ENCODE assay signal across 1 cellular context in genomic region chr1:109263597-109264378, GRCh38.
TF ChIP-seq lines count a peak whose summit lies in the region.

No MANE protein-coding gene starts in this region.

TF ChIP-seq in HepG2, 621 proteins besides CTCF, POLR2A, EP300 and RAD21 (continued from another document and continues in another):
- TF ChIP-seq TRAFD1 (CRISPR knock-in tag; IDR thresholded peaks at IDR 0.05; ENCODE audit: borderline replicate concordance) (peak; percentile 86; the same call in 1 of the 2 replicates), CBX5 (CRISPR knock-in tag; IDR thresholded peaks at IDR 0.05; ENCODE audit: borderline replicate concordance) (peak; percentile 93; the same call in 1 of the 2 replicates), IKZF5 (CRISPR knock-in tag; IDR thresholded peaks at IDR 0.05) (peak; percentile 94), ZNF343 (CRISPR knock-in tag; IDR thresholded peaks at IDR 0.05) (peak; percentile 43; the same call in 1 of the 2 replicates), BHLHE40 (IDR thresholded peaks at IDR 0.05; ENCODE audit: low read length) (peak; percentile 76), CEBPB (IDR thresholded peaks at IDR 0.05; ENCODE audit: borderline replicate concordance, low read depth, low read length) (no peak), ZNF121 (CRISPR knock-in tag; IDR thresholded peaks at IDR 0.05) (peak; percentile 86), ZNF335 (CRISPR knock-in tag; IDR thresholded peaks at IDR 0.05) (peak; percentile 77; the same call in 1 of the 2 replicates), SCMH1 (CRISPR knock-in tag; IDR thresholded peaks at IDR 0.05; ENCODE audit: borderline replicate concordance) (no peak), NONO (IDR thresholded peaks at IDR 0.05) (no peak), NONO (CRISPR knock-in tag; conservative IDR thresholded peaks at IDR 0.05) (peak; percentile 98), ZNF720 (CRISPR knock-in tag; IDR thresholded peaks at IDR 0.05) (no peak), FOXO1 (CRISPR knock-in tag; IDR thresholded peaks at IDR 0.05) (peak; percentile 75), FOXO4 (CRISPR knock-in tag; conservative IDR thresholded peaks at IDR 0.05) (no peak), EHMT2 (IDR thresholded peaks at IDR 0.05; ENCODE audit: borderline replicate concordance, low read depth, low read length) (no peak), TFDP1 (CRISPR knock-in tag; IDR thresholded peaks at IDR 0.05; ENCODE audit: borderline replicate concordance) (peak; percentile 79; the same call in 1 of the 2 replicates), YEATS2 (CRISPR knock-in tag; IDR thresholded peaks at IDR 0.05; ENCODE audit: borderline replicate concordance) (peak; percentile 69; the same call in 1 of the 2 replicates), SRSF9 (IDR thresholded peaks at IDR 0.05; ENCODE audit: borderline replicate concordance, insufficient read depth, low read depth, low read length, poor library complexity, severe bottlenecking) (no peak), CCDC6 (CRISPR knock-in tag; IDR thresholded peaks at IDR 0.05) (peak; percentile 83; the same call in 1 of the 2 replicates), NCOA1 (CRISPR knock-in tag; IDR thresholded peaks at IDR 0.05) (no peak), ZNF562 (CRISPR knock-in tag; IDR thresholded peaks at IDR 0.05; ENCODE audit: borderline replicate concordance) (no peak), ZNF776 (CRISPR knock-in tag; IDR thresholded peaks at IDR 0.05) (no peak; the same call in 1 of the 2 replicates), KLF11 (CRISPR knock-in tag; IDR thresholded peaks at IDR 0.05) (peak; percentile 54; the same call in 1 of the 2 replicates), THRA (CRISPR knock-in tag; IDR thresholded peaks at IDR 0.05; ENCODE audit: borderline replicate concordance) (peak; percentile 82), HNRNPUL1 (IDR thresholded peaks at IDR 0.05; ENCODE audit: low read depth, low read length) (no peak), ZNF33B (CRISPR knock-in tag; IDR thresholded peaks at IDR 0.05) (peak; percentile 45; the same call in 1 of the 2 replicates), HCFC1 (IDR thresholded peaks at IDR 0.05; ENCODE audit: low read depth, low read length) (peak; percentile 22; the same call in 1 of the 2 replicates), ZNF749 (CRISPR knock-in tag; IDR thresholded peaks at IDR 0.05; ENCODE audit: borderline replicate concordance) (no peak), GZF1 (CRISPR knock-in tag; IDR thresholded peaks at IDR 0.05) (no peak), KLF12 (CRISPR knock-in tag; IDR thresholded peaks at IDR 0.05; ENCODE audit: borderline replicate concordance) (0 out of 2 replicates have a peak, but pooled peaks have one; percentile 52), HNF1A (IDR thresholded peaks at IDR 0.05; ENCODE audit: low read depth) (no peak), HNF1A (CRISPR knock-in tag; IDR thresholded peaks at IDR 0.05; ENCODE audit: borderline replicate concordance) (peak; percentile 65; the same call in 1 of the 2 replicates), SUZ12 (IDR thresholded peaks at IDR 0.05; ENCODE audit: low read depth, low read length) (no peak), HNRNPH1 (optimal IDR thresholded peaks at IDR 0.05; ENCODE audit: low read depth, low read length) (no peak)
- TF ChIP-seq, protein P1, sequence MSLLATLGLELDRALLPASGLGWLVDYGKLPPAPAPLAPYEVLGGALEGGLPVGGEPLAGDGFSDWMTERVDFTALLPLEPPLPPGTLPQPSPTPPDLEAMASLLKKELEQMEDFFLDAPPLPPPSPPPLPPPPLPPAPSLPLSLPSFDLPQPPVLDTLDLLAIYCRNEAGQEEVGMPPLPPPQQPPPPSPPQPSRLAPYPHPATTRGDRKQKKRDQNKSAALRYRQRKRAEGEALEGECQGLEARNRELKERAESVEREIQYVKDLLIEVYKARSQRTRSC (CRISPR knock-in tag; IDR thresholded peaks at IDR 0.05; ENCODE audit: low read depth) = 0 out of 2 replicates have a peak, but pooled peaks have one; percentile 49
- TF ChIP-seq, protein P2, sequence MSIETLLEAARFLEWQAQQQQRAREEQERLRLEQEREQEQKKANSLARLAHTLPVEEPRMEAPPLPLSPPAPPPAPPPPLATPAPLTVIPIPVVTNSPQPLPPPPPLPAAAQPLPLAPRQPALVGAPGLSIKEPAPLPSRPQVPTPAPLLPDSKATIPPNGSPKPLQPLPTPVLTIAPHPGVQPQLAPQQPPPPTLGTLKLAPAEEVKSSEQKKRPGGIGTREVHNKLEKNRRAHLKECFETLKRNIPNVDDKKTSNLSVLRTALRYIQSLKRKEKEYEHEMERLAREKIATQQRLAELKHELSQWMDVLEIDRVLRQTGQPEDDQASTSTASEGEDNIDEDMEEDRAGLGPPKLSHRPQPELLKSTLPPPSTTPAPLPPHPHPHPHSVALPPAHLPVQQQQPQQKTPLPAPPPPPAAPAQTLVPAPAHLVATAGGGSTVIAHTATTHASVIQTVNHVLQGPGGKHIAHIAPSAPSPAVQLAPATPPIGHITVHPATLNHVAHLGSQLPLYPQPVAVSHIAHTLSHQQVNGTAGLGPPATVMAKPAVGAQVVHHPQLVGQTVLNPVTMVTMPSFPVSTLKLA (IDR thresholded peaks at IDR 0.05) = no peak
- TF ChIP-seq, protein P3, sequence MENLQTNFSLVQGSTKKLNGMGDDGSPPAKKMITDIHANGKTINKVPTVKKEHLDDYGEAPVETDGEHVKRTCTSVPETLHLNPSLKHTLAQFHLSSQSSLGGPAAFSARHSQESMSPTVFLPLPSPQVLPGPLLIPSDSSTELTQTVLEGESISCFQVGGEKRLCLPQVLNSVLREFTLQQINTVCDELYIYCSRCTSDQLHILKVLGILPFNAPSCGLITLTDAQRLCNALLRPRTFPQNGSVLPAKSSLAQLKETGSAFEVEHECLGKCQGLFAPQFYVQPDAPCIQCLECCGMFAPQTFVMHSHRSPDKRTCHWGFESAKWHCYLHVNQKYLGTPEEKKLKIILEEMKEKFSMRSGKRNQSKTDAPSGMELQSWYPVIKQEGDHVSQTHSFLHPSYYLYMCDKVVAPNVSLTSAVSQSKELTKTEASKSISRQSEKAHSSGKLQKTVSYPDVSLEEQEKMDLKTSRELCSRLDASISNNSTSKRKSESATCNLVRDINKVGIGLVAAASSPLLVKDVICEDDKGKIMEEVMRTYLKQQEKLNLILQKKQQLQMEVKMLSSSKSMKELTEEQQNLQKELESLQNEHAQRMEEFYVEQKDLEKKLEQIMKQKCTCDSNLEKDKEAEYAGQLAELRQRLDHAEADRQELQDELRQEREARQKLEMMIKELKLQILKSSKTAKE (CRISPR knock-in tag; IDR thresholded peaks at IDR 0.05; ENCODE audit: borderline replicate concordance) = peak; percentile 59; the same call in 1 of the 2 replicates
- TF ChIP-seq, protein P4, sequence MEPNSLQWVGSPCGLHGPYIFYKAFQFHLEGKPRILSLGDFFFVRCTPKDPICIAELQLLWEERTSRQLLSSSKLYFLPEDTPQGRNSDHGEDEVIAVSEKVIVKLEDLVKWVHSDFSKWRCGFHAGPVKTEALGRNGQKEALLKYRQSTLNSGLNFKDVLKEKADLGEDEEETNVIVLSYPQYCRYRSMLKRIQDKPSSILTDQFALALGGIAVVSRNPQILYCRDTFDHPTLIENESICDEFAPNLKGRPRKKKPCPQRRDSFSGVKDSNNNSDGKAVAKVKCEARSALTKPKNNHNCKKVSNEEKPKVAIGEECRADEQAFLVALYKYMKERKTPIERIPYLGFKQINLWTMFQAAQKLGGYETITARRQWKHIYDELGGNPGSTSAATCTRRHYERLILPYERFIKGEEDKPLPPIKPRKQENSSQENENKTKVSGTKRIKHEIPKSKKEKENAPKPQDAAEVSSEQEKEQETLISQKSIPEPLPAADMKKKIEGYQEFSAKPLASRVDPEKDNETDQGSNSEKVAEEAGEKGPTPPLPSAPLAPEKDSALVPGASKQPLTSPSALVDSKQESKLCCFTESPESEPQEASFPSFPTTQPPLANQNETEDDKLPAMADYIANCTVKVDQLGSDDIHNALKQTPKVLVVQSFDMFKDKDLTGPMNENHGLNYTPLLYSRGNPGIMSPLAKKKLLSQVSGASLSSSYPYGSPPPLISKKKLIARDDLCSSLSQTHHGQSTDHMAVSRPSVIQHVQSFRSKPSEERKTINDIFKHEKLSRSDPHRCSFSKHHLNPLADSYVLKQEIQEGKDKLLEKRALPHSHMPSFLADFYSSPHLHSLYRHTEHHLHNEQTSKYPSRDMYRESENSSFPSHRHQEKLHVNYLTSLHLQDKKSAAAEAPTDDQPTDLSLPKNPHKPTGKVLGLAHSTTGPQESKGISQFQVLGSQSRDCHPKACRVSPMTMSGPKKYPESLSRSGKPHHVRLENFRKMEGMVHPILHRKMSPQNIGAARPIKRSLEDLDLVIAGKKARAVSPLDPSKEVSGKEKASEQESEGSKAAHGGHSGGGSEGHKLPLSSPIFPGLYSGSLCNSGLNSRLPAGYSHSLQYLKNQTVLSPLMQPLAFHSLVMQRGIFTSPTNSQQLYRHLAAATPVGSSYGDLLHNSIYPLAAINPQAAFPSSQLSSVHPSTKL (CRISPR knock-in tag; IDR thresholded peaks at IDR 0.05) = peak; percentile 75
